Comparison of ENCODE assay signal across 1 cellular context in the genomic region with DNA sequence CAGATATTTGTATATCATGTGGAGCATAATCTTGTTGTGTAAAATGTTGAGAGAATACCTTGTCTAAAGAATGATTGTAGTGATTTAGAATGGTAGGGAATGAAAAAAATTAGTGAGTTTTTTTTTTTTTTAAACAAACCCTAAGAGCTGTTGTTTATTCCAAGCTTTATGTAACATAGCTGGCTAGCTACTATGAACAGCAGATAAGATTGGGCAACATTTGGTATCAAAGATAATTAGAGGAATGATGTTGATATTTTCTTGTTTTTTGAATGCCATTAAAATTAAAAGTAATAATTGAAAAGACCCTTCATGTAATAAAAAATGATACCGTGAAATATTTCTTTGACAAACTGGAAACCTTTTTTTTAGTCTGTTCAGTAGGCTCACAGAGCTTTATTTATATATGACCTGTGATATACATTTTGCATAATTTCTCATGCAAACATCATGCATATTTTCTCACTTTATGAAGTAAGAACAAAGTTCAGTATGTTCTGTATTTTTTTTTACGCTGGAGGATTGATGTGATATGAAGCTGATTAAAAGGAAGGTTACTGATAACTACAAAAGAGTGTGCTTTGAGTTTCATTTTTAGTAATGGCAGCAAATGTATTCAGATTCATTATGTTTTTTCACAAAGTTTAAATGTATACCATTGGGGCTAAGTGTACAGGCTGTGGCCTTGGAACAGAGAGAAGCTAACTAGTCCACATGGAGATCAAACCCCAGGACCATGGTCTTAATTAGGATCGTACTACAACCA.
TF ChIP-seq lines count a peak whose summit lies in the region.

No MANE protein-coding gene starts in this region.

TF ChIP-seq in neural cell, 6 proteins besides CTCF, POLR2A, EP300 and RAD21 (continued from another document):
- no peak for TF ChIP-seq REST (IDR thresholded peaks at IDR 0.05; ENCODE audit: borderline replicate concordance)
